21 cellular contexts compared by ENCODE assay signal in genomic region chr4:80093563-80093962, GRCh38. TPM values are rescaled to one million over a fixed set of nuclear protein-coding genes. Genes with fewer than 3 reads are reported as not detected.
DNase-seq lines count a peak whose midpoint lies in the region; ATAC-seq and TF ChIP-seq lines count a peak whose summit lies in the region.
"Had no signal": no experiment of that assay in that cellular context is flagged by ENCODE, and none has a peak within 500 bp of the region (broad histone marks: within the 10 kb centered on the region; RNA-seq: fewer than 3 reads in every experiment).

No MANE protein-coding gene starts in this region.

- peaks cover 10 to 15% of the 10 kb centered on the region in 2 experiments; a peak in 3 of 4 replicates for H3K4me1 ChIP-seq in SK-N-SH (ENCODE audit: control insufficient read depth in 1 of 2, insufficient read depth in 2 of 2, low read depth in 1 of 2, low read length in 1 of 2)

- no peaks in the 10 kb centered on the region for H3K36me3 Mint-ChIP-seq in glutamatergic neuron (ENCODE audit: unreplicated experiment)
- H3K36me3 Mint-ChIP-seq: CD14-positive monocyte; CD4-positive, alpha-beta memory T cell; CD4-positive, CD25-positive, alpha-beta regulatory T cell; CD8-positive, alpha-beta memory T cell had no signal

- CTCF ChIA-PET in SK-N-SH (lab: Yijun Ruan, JAX), result interaction anchor here (0.8 to 1.0 kb wide), 2 partner anchors 49 to 1051 kb away, joined by 3 read pairs; no protein-coding TSS in a partner anchor

- no peaks in the 10 kb centered on the region for H3K9me3 ChIP-seq in SK-N-MC (ENCODE audit: low read depth, low read length)
- H3K9me3 ChIP-seq in SK-N-SH, result no peaks in the 10 kb centered on the region
- H3K9me3 ChIP-seq: BE2C, BLaER1 had no signal

- POLR2A ChIA-PET in SK-N-SH (lab: Yijun Ruan, JAX), result interaction anchor here (2.6 kb wide), 1 partner anchor 21 kb away, joined by 5 read pairs; the partner anchor contains the start of gene ANTXR2

- no peak for TF ChIP-seq RAD21 in SK-N-SH (IDR thresholded peaks at IDR 0.05; ENCODE audit: low read length)

- H3K4me3 Mint-ChIP-seq in glutamatergic neuron (ENCODE audit: unreplicated experiment), result no peak overlapping the region
- H3K4me3 Mint-ChIP-seq: CD14-positive monocyte; CD4-positive, alpha-beta memory T cell; CD4-positive, CD25-positive, alpha-beta regulatory T cell; CD8-positive, alpha-beta memory T cell had no signal

- H3K9me3 Mint-ChIP-seq in glutamatergic neuron (ENCODE audit: unreplicated experiment), result no peaks in the 10 kb centered on the region
- H3K9me3 Mint-ChIP-seq: CD4-positive, alpha-beta memory T cell; CD4-positive, CD25-positive, alpha-beta regulatory T cell; CD8-positive, alpha-beta memory T cell had no signal

- no peak overlapping the region for H2AFZ ChIP-seq in SK-N-SH (ENCODE audit: low read depth)

- no peak overlapping the region for H3K9ac ChIP-seq in SK-N-MC (ENCODE audit: insufficient read length)
- no peak overlapping the region for H3K9ac ChIP-seq in SK-N-SH
- H3K9ac ChIP-seq: BLaER1 had no signal

- H3K27me3 ChIP-seq in SK-N-SH (ENCODE audit: insufficient read depth), result no peaks in the 10 kb centered on the region
- H3K27me3 ChIP-seq: BE2C, BLaER1 had no signal

- H3K27ac ChIP-seq in SK-N-MC (peak overlapping the region; percentile 15; the same call in 1 of the 2 replicates), SK-N-SH (ENCODE audit: low read depth in 2 of 2, low read length in 1 of 2) (peak overlapping the region in 1 of 2 experiments; percentile 67; a peak in 2 of 4 replicates)
- H3K27ac ChIP-seq: BLaER1 had no signal

- H3K4me2 ChIP-seq in SK-N-SH, result no peak overlapping the region
- H3K4me2 ChIP-seq: BLaER1 had no signal

- no peaks in the 10 kb centered on the region for H3K36me3 ChIP-seq in SK-N-MC (ENCODE audit: insufficient read depth, low read length)
- no peaks in the 10 kb centered on the region for H3K36me3 ChIP-seq in SK-N-SH (replicated peaks in 1 of 2; ENCODE audit: control insufficient read depth in 1 of 2, insufficient read depth in 2 of 2, low read length in 1 of 2)
- H3K36me3 ChIP-seq: BE2C, BLaER1 had no signal

- peaks cover 9% of the 10 kb centered on the region for H3F3A ChIP-seq in SK-N-SH (replicated peaks; ENCODE audit: insufficient read depth)

- no peaks in the 10 kb centered on the region for H3K9me2 ChIP-seq in SK-N-SH

- ATAC-seq in HG03520 (IDR thresholded peaks at IDR 0.05; ENCODE audit: unreplicated experiment), result no peak
- ATAC-seq: GM12878 had no signal

- peak overlapping the region; percentile 76 for H3K27ac Mint-ChIP-seq in glutamatergic neuron (ENCODE audit: unreplicated experiment)
- H3K27ac Mint-ChIP-seq: CD14-positive monocyte; CD4-positive, alpha-beta memory T cell; CD4-positive, CD25-positive, alpha-beta regulatory T cell; CD8-positive, alpha-beta memory T cell had no signal

- 71% methylated on average over 3 of the region's 3 CpGs for WGBS in SK-N-SH (ENCODE audit: low lambda C conversion rate)

- TF ChIP-seq EP300 in SK-N-SH (IDR thresholded peaks at IDR 0.05; ENCODE audit: borderline replicate concordance in 1 of 2, low read depth in 1 of 2, low read length in 1 of 2), result peak in 1 of 2 experiments; percentile 60; a peak in 1 of 4 replicates

- H3K4me3 ChIP-seq in SK-N-MC (no peak overlapping the region), SK-N-SH (ENCODE audit: low read depth in 2 of 2, low read length in 1 of 2) (no peak overlapping the region)
- H3K4me3 ChIP-seq: BLaER1, GM12878 had no signal

- H4K20me1 ChIP-seq in SK-N-SH (ENCODE audit: insufficient read depth), result no peaks in the 10 kb centered on the region
- H4K20me1 ChIP-seq: BLaER1 had no signal

- H3K79me2 ChIP-seq in SK-N-SH (ENCODE audit: insufficient read depth), result no peaks in the 10 kb centered on the region

- no peak for DNase-seq in SK-N-MC (ENCODE audit: low read depth, low spot score)
- no peak for DNase-seq in SK-N-SH
- DNase-seq in glutamatergic neuron, result no peak
- no peak for DNase-seq in activated T-cell treated with anti-CD3 and anti-CD28 coated beads, Interleukin-2, amount 50 U/mL, for 1 hour
- DNase-seq: 8988T; ACHN; BE2C; C1 segment of cervical spinal cord; CD4-positive, alpha-beta memory T cell; CD4-positive, CD25-positive, alpha-beta regulatory T cell; CD8-positive, alpha-beta memory T cell; COR-L47; DMS153; DMS53; DMS79; DND-41; GDM1 had no signal

- H3K4me1 Mint-ChIP-seq in glutamatergic neuron (ENCODE audit: low read depth, unreplicated experiment), result peaks cover 9% of the 10 kb centered on the region
- H3K4me1 Mint-ChIP-seq: CD8-positive, alpha-beta memory T cell had no signal

- TF ChIP-seq CTCF in SK-N-SH (IDR thresholded peaks at IDR 0.05), result no peak
- no peak for TF ChIP-seq CTCF in glutamatergic neuron (IDR thresholded peaks at IDR 0.05; ENCODE audit: partially characterized antibody, unreplicated experiment)

- peaks cover 4% of the 10 kb centered on the region for H3K27me3 Mint-ChIP-seq in glutamatergic neuron (ENCODE audit: unreplicated experiment)

TF ChIP-seq in SK-N-SH, 30 proteins besides CTCF, POLR2A, EP300 and RAD21:
- peak; percentile 56; the same call in 1 of the 2 replicates for TF ChIP-seq RCOR1 (IDR thresholded peaks at IDR 0.05; ENCODE audit: low read length)
- TF ChIP-seq SMC3 (IDR thresholded peaks at IDR 0.05; ENCODE audit: low read depth, low read length), result no peak
- TF ChIP-seq PBX3 (IDR thresholded peaks at IDR 0.05), result no peak
- TF ChIP-seq GATA2 (CRISPR knock-in tag; IDR thresholded peaks at IDR 0.05), result 0 out of 2 replicates have a peak, but pooled peaks have one; percentile 43
- no peak for TF ChIP-seq USF1 (IDR thresholded peaks at IDR 0.05; ENCODE audit: borderline replicate concordance, low read depth)

RNA-seq across cellular contexts. Expression of gene ANTXR2, which starts 20.5 kb away (rescaled TPM):
- 48.8 and 60.7 TPM in 2 replicates for polyA plus RNA-seq in SK-N-SH (2012; rRNA removed)
- polyA plus RNA-seq in SK-N-SH (2012; cell fraction: cytosol; rRNA removed), result 87.3 and 97.5 TPM in 2 replicates
- 24.9 and 72.8 TPM in 2 replicates for polyA plus RNA-seq in SK-N-SH (2012; cell fraction: nucleus; rRNA removed)
- total RNA-seq in glutamatergic neuron (ENCODE audit: unreplicated experiment), result 47.8 TPM
